ENCODE assay signal across 13 cellular contexts in the genomic region with DNA sequence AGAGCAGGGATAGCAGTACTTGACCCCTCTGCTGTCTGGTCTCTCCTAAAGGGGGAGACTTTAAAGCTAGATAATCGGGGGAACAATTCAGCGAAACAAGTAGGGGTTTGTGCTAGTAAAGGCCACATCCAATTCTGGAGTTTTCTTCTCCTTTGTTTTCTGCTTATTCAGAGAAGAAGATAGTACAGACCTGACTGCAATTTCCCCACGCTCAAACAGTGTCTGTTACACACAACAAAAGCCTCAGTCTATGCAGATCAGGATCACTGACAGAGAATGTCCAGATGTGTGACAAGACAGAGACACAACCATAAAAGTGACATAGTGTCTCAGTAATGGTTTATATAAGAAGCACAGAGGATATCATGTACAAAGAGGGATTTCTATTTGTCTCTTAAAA.
A peak's percentile ranks its signal among the peaks of the same experiment; 100 is the strongest.
DNase-seq lines count a peak whose midpoint lies in the region; ATAC-seq and TF ChIP-seq lines count a peak whose summit lies in the region.
"Had no signal": no experiment of that assay in that cellular context is flagged by ENCODE, and none has a peak within 500 bp of the region (broad histone marks: within the 10 kb centered on the region; RNA-seq: fewer than 3 reads in every experiment).

No MANE protein-coding gene starts in this region.

- ATAC-seq in activated CD4-positive, alpha-beta T cell treated with anti-CD3 and anti-CD28 coated beads for 36 hours: peak; percentile 16
- ATAC-seq in gastroesophageal sphincter: no peak
- ATAC-seq: T-cell had no signal

- CTCF ChIA-PET in activated CD4-positive, alpha-beta T cell treated with anti-CD3 and anti-CD28 coated beads for 36 hours (lab: Charles Lee): interaction anchor here (0.6 to 4.0 kb wide), 7 partner anchors 8 to 671 kb away, joined by 3 to 14 read pairs (median 3); no protein-coding TSS in a partner anchor
- CTCF ChIA-PET in A673 (lab: Charles Lee): no interaction called here

- WGBS in gastroesophageal sphincter (ENCODE audit: low coverage in 1 of 2), 2 donors: 73 to 76% methylated on average over 3 of the region's 3 CpGs
- 65 to 86% (median 78%) methylated on average over 3 of the region's 3 CpGs for WGBS in stomach, 5 donors

- H3K36me3 ChIP-seq in SU-DHL-6 (ENCODE audit: low read length): no peaks in the 10 kb centered on the region
- H3K36me3 ChIP-seq in gastroesophageal sphincter: no peaks in the 10 kb centered on the region
- no peaks in the 10 kb centered on the region for H3K36me3 ChIP-seq in stomach
- H3K36me3 ChIP-seq in A673 (ENCODE audit: insufficient read depth, low read length, poor library complexity, severe bottlenecking): no peaks in the 10 kb centered on the region
- H3K36me3 ChIP-seq: ovary had no signal

- H3K4me3 ChIP-seq in SU-DHL-6 (ENCODE audit: insufficient read depth, low read length, poor library complexity, severe bottlenecking) (no peak overlapping the region), gastroesophageal sphincter (no peak overlapping the region), stomach (no peak overlapping the region), A673 (ENCODE audit: low read depth, low read length, poor library complexity, severe bottlenecking) (no peak overlapping the region)
- H3K4me3 ChIP-seq: ovary had no signal

- peaks cover 19% of the 10 kb centered on the region for H3K4me1 Mint-ChIP-seq in activated CD4-positive, alpha-beta T cell treated with anti-CD3 and anti-CD28 coated beads for 36 hours
- H3K4me1 Mint-ChIP-seq: activated naive CD4-positive, alpha-beta T cell treated with anti-CD3 and anti-CD28 coated beads, Interleukin-2, amount 50 U/mL, for 24 hours had no signal

- H3K27ac ChIP-seq in SU-DHL-6 (ENCODE audit: low read depth, low read length) (no peak overlapping the region), gastroesophageal sphincter (peak overlapping the region; percentile 6 to 81 (median 76)), stomach (peak overlapping the region; percentile 9 to 78 (median 71)), A673 (ENCODE audit: low read depth, low read length, poor library complexity, severe bottlenecking) (no peak overlapping the region)
- H3K27ac ChIP-seq: epithelial cell of prostate, ovary had no signal

- TF ChIP-seq POLR2A in gastroesophageal sphincter (IDR thresholded peaks at IDR 0.05): no peak
- no peak for TF ChIP-seq POLR2A in stomach (IDR thresholded peaks at IDR 0.05)

- no peak for DNase-seq in activated CD4-positive, alpha-beta T cell treated with anti-CD3 and anti-CD28 coated beads for 36 hours
- no peak for DNase-seq in activated CD4-positive, alpha-beta T cell treated with anti-CD3 and anti-CD28 coated beads for 4 hours
- no peak for DNase-seq in stomach
- DNase-seq in activated effector memory CD4-positive, alpha-beta T cell treated with anti-CD3 and anti-CD28 coated beads, Interleukin-2, amount 50 U/mL, for 16 hours: no peak
- no peak for DNase-seq in A673 (ENCODE audit: low spot score)
- DNase-seq in NK-92 (lab: John Stamatoyannopoulos, UW; ENCODE audit: unreplicated experiment): no peak
- DNase-seq: NCI-H2107, ovary, T-cell had no signal

- peak overlapping the region; percentile 58 for H3K27ac Mint-ChIP-seq in activated CD4-positive, alpha-beta T cell treated with anti-CD3 and anti-CD28 coated beads for 36 hours
- H3K27ac Mint-ChIP-seq: activated naive CD4-positive, alpha-beta T cell treated with anti-CD3 and anti-CD28 coated beads, Interleukin-2, amount 50 U/mL, for 24 hours had no signal

- no peaks in the 10 kb centered on the region for H3K36me3 Mint-ChIP-seq in activated CD4-positive, alpha-beta T cell treated with anti-CD3 and anti-CD28 coated beads for 36 hours (ENCODE audit: low read depth)
- H3K36me3 Mint-ChIP-seq: activated naive CD4-positive, alpha-beta T cell treated with anti-CD3 and anti-CD28 coated beads, Interleukin-2, amount 50 U/mL, for 24 hours; T-cell had no signal

- H3K9me3 Mint-ChIP-seq in activated CD4-positive, alpha-beta T cell treated with anti-CD3 and anti-CD28 coated beads for 36 hours (ENCODE audit: low read depth): peaks cover 5% of the 10 kb centered on the region
- H3K9me3 Mint-ChIP-seq: activated naive CD4-positive, alpha-beta T cell treated with anti-CD3 and anti-CD28 coated beads, Interleukin-2, amount 50 U/mL, for 24 hours; T-cell had no signal

- no peaks in the 10 kb centered on the region for H4K20me1 ChIP-seq in SU-DHL-6 (ENCODE audit: low read depth, low read length)

- H3K9ac ChIP-seq in SU-DHL-6 (ENCODE audit: low read length): no peak overlapping the region

- H3K4me2 ChIP-seq in SU-DHL-6 (ENCODE audit: low read depth, low read length, poor library complexity, severe bottlenecking): peak overlapping the region; percentile 30

- no peaks in the 10 kb centered on the region for H3K79me2 ChIP-seq in SU-DHL-6 (ENCODE audit: insufficient read depth, low read length)

- H3K4me3 Mint-ChIP-seq in activated CD4-positive, alpha-beta T cell treated with anti-CD3 and anti-CD28 coated beads for 36 hours: peak overlapping the region; percentile 48
- H3K4me3 Mint-ChIP-seq: activated naive CD4-positive, alpha-beta T cell treated with anti-CD3 and anti-CD28 coated beads, Interleukin-2, amount 50 U/mL, for 24 hours had no signal

- H3K4me1 ChIP-seq in gastroesophageal sphincter (peaks cover 0 to 31% (median 8%) of the 10 kb centered on the region in 3 donors), stomach (peaks cover 0 to 24% (median 12%) of the 10 kb centered on the region in 4 donors), A673 (ENCODE audit: insufficient read depth, low read length, poor library complexity, severe bottlenecking) (peaks cover 9% of the 10 kb centered on the region)

- no peaks in the 10 kb centered on the region for H3F3A ChIP-seq in SU-DHL-6 (ENCODE audit: insufficient read depth)

- no TSS peak for BruUV-seq in A673 (replicated peaks; lab: Mats Ljungman, UMichigan)

- H3K27me3 ChIP-seq in SU-DHL-6 (ENCODE audit: low read length) (no peaks in the 10 kb centered on the region), gastroesophageal sphincter (no peaks in the 10 kb centered on the region), stomach (no peaks in the 10 kb centered on the region), A673 (replicated peaks; ENCODE audit: insufficient read depth, low read depth, low read length, poor library complexity) (peaks cover 9% of the 10 kb centered on the region)
- H3K27me3 ChIP-seq: ovary had no signal

- TF ChIP-seq EP300 in gastroesophageal sphincter (IDR thresholded peaks at IDR 0.05): no peak
- no peak for TF ChIP-seq EP300 in stomach (IDR thresholded peaks at IDR 0.05)

- H3K9me3 ChIP-seq in SU-DHL-6 (ENCODE audit: insufficient read depth, low read length): no peaks in the 10 kb centered on the region
- no peaks in the 10 kb centered on the region for H3K9me3 ChIP-seq in gastroesophageal sphincter
- H3K9me3 ChIP-seq in stomach: no peaks in the 10 kb centered on the region
- H3K9me3 ChIP-seq in A673 (ENCODE audit: low read depth, low read length, poor library complexity, severe bottlenecking): no peaks in the 10 kb centered on the region
- H3K9me3 ChIP-seq: ovary had no signal

- H3K27me3 Mint-ChIP-seq in activated CD4-positive, alpha-beta T cell treated with anti-CD3 and anti-CD28 coated beads for 36 hours: peaks cover 6% of the 10 kb centered on the region
- H3K27me3 Mint-ChIP-seq: activated naive CD4-positive, alpha-beta T cell treated with anti-CD3 and anti-CD28 coated beads, Interleukin-2, amount 50 U/mL, for 24 hours had no signal

- peak overlapping the region; percentile 11 for H2AFZ ChIP-seq in SU-DHL-6 (ENCODE audit: low read depth, low read length, severe bottlenecking)

- POLR2A ChIA-PET in activated CD4-positive, alpha-beta T cell treated with anti-CD3 and anti-CD28 coated beads for 36 hours (lab: Charles Lee): interaction anchor here (0.5 to 1.0 kb wide), 3 partner anchors 68 to 370 kb away, joined by 3 to 5 read pairs (median 4); no protein-coding TSS in a partner anchor
- POLR2A ChIA-PET in A673 (lab: Charles Lee; ENCODE audit: low non-redundant PET): no interaction called here

- TF ChIP-seq CTCF in SU-DHL-6 (IDR thresholded peaks at IDR 0.05; ENCODE audit: insufficient read depth, low read length, poor library complexity, severe bottlenecking): no peak
- TF ChIP-seq CTCF in gastroesophageal sphincter (IDR thresholded peaks at IDR 0.05): no peak
- TF ChIP-seq CTCF in stomach (IDR thresholded peaks at IDR 0.05): no peak
- no peak for TF ChIP-seq CTCF in A673 (conservative IDR thresholded peaks at IDR 0.05; ENCODE audit: low read depth, low read length)

- intact Hi-C loops in activated CD4-positive, alpha-beta T cell treated with anti-CD3 and anti-CD28 coated beads for 36 hours (cut with DNase I, micrococcal nuclease): loop anchor here (1.0 to 5.0 kb wide), 5 partner anchors 81 to 222 kb away; a partner anchor contains a TSS
- intact Hi-C loops in stomach (cut with DNase I; ENCODE audit: low total_unique reads): no loop called here
- intact Hi-C loops in A673 (cut with micrococcal nuclease; ENCODE audit: unreplicated experiment): no loop called here

- no peaks in the 10 kb centered on the region for H3K9me2 ChIP-seq in SU-DHL-6 (replicated peaks; ENCODE audit: insufficient read depth, low read length)

Comparison
In these comparisons a context has a peak if more than half of its experiments do, and no peak if none do; other contexts are left out.
1. H3K27ac ChIP-seq: peak in gastroesophageal sphincter (4 of 4) and stomach (5 of 5); none in SU-DHL-6 (single experiment) and A673 (single experiment).
2. intact Hi-C loops: an anchor here in activated CD4-positive, alpha-beta T cell treated with anti-CD3 and anti-CD28 coated beads for 36 hours (1.0 to 5.0 kb wide); none called in stomach and A673.